Comparison of ENCODE assay signal across 14 cellular contexts in genomic region chr6:135230702-135231468, GRCh38.
A peak's percentile ranks its signal among the peaks of the same experiment; 100 is the strongest.
DNase-seq lines count a peak whose midpoint lies in the region; ATAC-seq lines count a peak whose summit lies in the region.
"Had no signal": no experiment of that assay in that cellular context is flagged by ENCODE, and none has a peak within 500 bp of the region (broad histone marks: within the 10 kb centered on the region; RNA-seq: fewer than 3 reads in every experiment).

No MANE protein-coding gene starts in this region.

- no peak overlapping the region for H3K4me3 Mint-ChIP-seq in activated T-cell treated with anti-CD3 and anti-CD28 coated beads, Interleukin-2, amount 50 U/mL, for 24 hours
- H3K4me3 Mint-ChIP-seq in dendritic cell treated with granulocyte-macrophage colony-stimulating factor and Interleukin-4, amounts not matched to agents 40 ng/mL and 50 ng/mL, for 4 days: no peak overlapping the region
- H3K4me3 Mint-ChIP-seq in stimulated activated naive CD8-positive, alpha-beta T cell treated with anti-CD3 and anti-CD28 coated beads, Interleukin-15, Interleukin-2, amounts not matched to agents 100 ng/mL and 50 ng/mL, for 24 hours: no peak overlapping the region

- no peaks in the 10 kb centered on the region for H3K27me3 Mint-ChIP-seq in activated T-cell treated with anti-CD3 and anti-CD28 coated beads, Interleukin-2, amount 50 U/mL, for 24 hours
- no peaks in the 10 kb centered on the region for H3K27me3 Mint-ChIP-seq in dendritic cell treated with granulocyte-macrophage colony-stimulating factor and Interleukin-4, amounts not matched to agents 40 ng/mL and 50 ng/mL, for 4 days
- no peaks in the 10 kb centered on the region for H3K27me3 Mint-ChIP-seq in stimulated activated naive CD8-positive, alpha-beta T cell treated with anti-CD3 and anti-CD28 coated beads, Interleukin-15, Interleukin-2, amounts not matched to agents 100 ng/mL and 50 ng/mL, for 24 hours

- no peak for DNase-seq in activated T-cell treated with anti-CD3 and anti-CD28 coated beads, Interleukin-2, amount 50 U/mL, for 24 hours
- DNase-seq in activated T-cell treated with anti-CD3 and anti-CD28 coated beads for 4 hours (no peak), OCI-M1 (lab: John Stamatoyannopoulos, UW) (peak; percentile 76), OCI-M2 (lab: John Stamatoyannopoulos, UW; ENCODE audit: unreplicated experiment) (no peak)
- DNase-seq in activated CD4-positive, CD25-positive, alpha-beta regulatory T cell (lab: John Stamatoyannopoulos, UW): no peak
- DNase-seq: effector CD8-positive, alpha-beta T cell; NCI-H1436; NCI-H526 treated with DMSO at 0.1 percent for 48 hours; SHP77; WERI-Rb-1 had no signal

- H3K36me3 Mint-ChIP-seq in activated T-cell treated with anti-CD3 and anti-CD28 coated beads, Interleukin-2, amount 50 U/mL, for 24 hours (ENCODE audit: low read depth): no peaks in the 10 kb centered on the region
- H3K36me3 Mint-ChIP-seq in dendritic cell treated with granulocyte-macrophage colony-stimulating factor and Interleukin-4, amounts not matched to agents 40 ng/mL and 50 ng/mL, for 4 days (ENCODE audit: low read depth): no peaks in the 10 kb centered on the region
- no peaks in the 10 kb centered on the region for H3K36me3 Mint-ChIP-seq in stimulated activated naive CD8-positive, alpha-beta T cell treated with anti-CD3 and anti-CD28 coated beads, Interleukin-15, Interleukin-2, amounts not matched to agents 100 ng/mL and 50 ng/mL, for 24 hours (ENCODE audit: low read depth)

- H3K27ac Mint-ChIP-seq in activated T-cell treated with anti-CD3 and anti-CD28 coated beads, Interleukin-2, amount 50 U/mL, for 24 hours: peak overlapping the region; percentile 34
- peak overlapping the region; percentile 72 for H3K27ac Mint-ChIP-seq in dendritic cell treated with granulocyte-macrophage colony-stimulating factor and Interleukin-4, amounts not matched to agents 40 ng/mL and 50 ng/mL, for 4 days
- peak overlapping the region; percentile 24 for H3K27ac Mint-ChIP-seq in stimulated activated naive CD8-positive, alpha-beta T cell treated with anti-CD3 and anti-CD28 coated beads, Interleukin-15, Interleukin-2, amounts not matched to agents 100 ng/mL and 50 ng/mL, for 24 hours

- no peak for ATAC-seq in HG02938 (IDR thresholded peaks at IDR 0.05; ENCODE audit: unreplicated experiment)
- ATAC-seq: HepG2 had no signal

- H3K9me3 Mint-ChIP-seq in activated T-cell treated with anti-CD3 and anti-CD28 coated beads, Interleukin-2, amount 50 U/mL, for 24 hours: no peaks in the 10 kb centered on the region
- no peaks in the 10 kb centered on the region for H3K9me3 Mint-ChIP-seq in dendritic cell treated with granulocyte-macrophage colony-stimulating factor and Interleukin-4, amounts not matched to agents 40 ng/mL and 50 ng/mL, for 4 days
- no peaks in the 10 kb centered on the region for H3K9me3 Mint-ChIP-seq in stimulated activated naive CD8-positive, alpha-beta T cell treated with anti-CD3 and anti-CD28 coated beads, Interleukin-15, Interleukin-2, amounts not matched to agents 100 ng/mL and 50 ng/mL, for 24 hours

- peaks cover 24% of the 10 kb centered on the region for H3K4me1 Mint-ChIP-seq in activated T-cell treated with anti-CD3 and anti-CD28 coated beads, Interleukin-2, amount 50 U/mL, for 24 hours (ENCODE audit: low read depth)
- peaks cover 56% of the 10 kb centered on the region for H3K4me1 Mint-ChIP-seq in dendritic cell treated with granulocyte-macrophage colony-stimulating factor and Interleukin-4, amounts not matched to agents 40 ng/mL and 50 ng/mL, for 4 days (ENCODE audit: low read depth)
- H3K4me1 Mint-ChIP-seq in stimulated activated naive CD8-positive, alpha-beta T cell treated with anti-CD3 and anti-CD28 coated beads, Interleukin-15, Interleukin-2, amounts not matched to agents 100 ng/mL and 50 ng/mL, for 24 hours (ENCODE audit: low read depth): peaks cover 22% of the 10 kb centered on the region

- intact Hi-C loops in dendritic cell treated with granulocyte-macrophage colony-stimulating factor and Interleukin-4, amounts not matched to agents 40 ng/mL and 50 ng/mL, for 4 days (cut with micrococcal nuclease): no loop called here
